Comparison of ENCODE assay signal across 10 cellular contexts in the genomic region with DNA sequence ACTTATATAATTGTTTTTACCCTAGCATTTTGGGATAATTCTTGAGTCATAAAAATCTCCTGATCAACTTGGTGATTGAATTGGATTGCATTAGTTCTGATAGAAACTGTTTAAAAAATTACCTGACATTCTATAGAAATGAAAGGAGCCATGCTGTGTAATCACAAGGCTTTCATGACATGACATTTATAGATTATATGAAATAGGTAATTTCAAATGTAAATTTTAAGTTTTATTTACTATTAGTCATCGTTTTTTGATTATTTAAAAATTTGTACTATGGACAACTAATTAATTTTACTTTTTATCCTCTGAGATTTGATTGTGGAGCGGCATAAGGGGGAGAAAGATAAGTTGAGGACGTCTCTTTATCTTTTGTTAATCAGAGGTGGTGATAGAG. TPM values are rescaled to one million over a fixed set of nuclear protein-coding genes. Genes with fewer than 3 reads are reported as not detected.
DNase-seq lines count a peak whose midpoint lies in the region; ATAC-seq and TF ChIP-seq lines count a peak whose summit lies in the region.
"Had no signal": no experiment of that assay in that cellular context is flagged by ENCODE, and none has a peak within 500 bp of the region (broad histone marks: within the 10 kb centered on the region; RNA-seq: fewer than 3 reads in every experiment).

No MANE protein-coding gene starts in this region.

- H3K27me3 ChIP-seq in GM23338 (ENCODE audit: insufficient read depth): no peaks in the 10 kb centered on the region

- no peaks in the 10 kb centered on the region for H3K9me3 Mint-ChIP-seq in HFFc6
- H3K9me3 Mint-ChIP-seq in activated CD8-positive, alpha-beta T cell treated with anti-CD3 and anti-CD28 coated beads for 36 hours: peaks cover 4% of the 10 kb centered on the region
- no peaks in the 10 kb centered on the region for H3K9me3 Mint-ChIP-seq in GM23338
- H3K9me3 Mint-ChIP-seq: dendritic cell treated with granulocyte-macrophage colony-stimulating factor and Interleukin-4, amounts not matched to agents 40 ng/mL and 50 ng/mL, for 4 days had no signal

- POLR2A ChIA-PET in activated CD8-positive, alpha-beta T cell treated with anti-CD3 and anti-CD28 coated beads for 36 hours (lab: Charles Lee): interaction anchor here (1.0 to 19.7 kb wide), 5 partner anchors 8 to 78 kb away, joined by 4 to 642 read pairs (median 6); a partner anchor contains a TSS

- peaks cover 12% of the 10 kb centered on the region for H4K20me1 ChIP-seq in GM23338 (replicated peaks; ENCODE audit: insufficient read depth)

- H3K4me3 Mint-ChIP-seq in HFFc6 (no peak overlapping the region), GM23338 (no peak overlapping the region)
- H3K4me3 Mint-ChIP-seq in activated CD8-positive, alpha-beta T cell treated with anti-CD3 and anti-CD28 coated beads for 36 hours: peak overlapping the region; percentile 99
- H3K4me3 Mint-ChIP-seq: dendritic cell treated with granulocyte-macrophage colony-stimulating factor and Interleukin-4, amounts not matched to agents 40 ng/mL and 50 ng/mL, for 4 days had no signal

- peaks cover 81% of the 10 kb centered on the region for H3K36me3 Mint-ChIP-seq in HFFc6 (ENCODE audit: low read depth)
- H3K36me3 Mint-ChIP-seq in activated CD8-positive, alpha-beta T cell treated with anti-CD3 and anti-CD28 coated beads for 36 hours (ENCODE audit: low read depth): peaks cover 83% of the 10 kb centered on the region
- peaks cover 94% of the 10 kb centered on the region for H3K36me3 Mint-ChIP-seq in GM23338 (ENCODE audit: low read depth)

- no peak overlapping the region for H3K4me2 ChIP-seq in GM23338

- peaks cover 9% of the 10 kb centered on the region; the same call in 1 of the 2 replicates for H3K4me1 ChIP-seq in GM23338 (ENCODE audit: insufficient read depth)

- peak overlapping the region; percentile 26 for H3K4me3 ChIP-seq in fibroblast of the aortic adventitia (ENCODE audit: low read depth, low read length)
- H3K4me3 ChIP-seq in skin epidermis: peak overlapping the region in 2 of 7 experiments; percentile 11 to 85
- no peak overlapping the region for H3K4me3 ChIP-seq in GM23338

- peaks cover 39% of the 10 kb centered on the region for H3K36me3 ChIP-seq in GM23338 (ENCODE audit: insufficient read depth)

- TF ChIP-seq CTCF in HFFc6 (IDR thresholded peaks at IDR 0.05): no peak
- no peak for TF ChIP-seq CTCF in activated CD8-positive, alpha-beta T cell treated with anti-CD3 and anti-CD28 coated beads for 36 hours (IDR thresholded peaks at IDR 0.05)
- no peak for TF ChIP-seq CTCF in fibroblast of the aortic adventitia (IDR thresholded peaks at IDR 0.05; ENCODE audit: insufficient read depth, low read length)
- TF ChIP-seq CTCF in GM23338 (conservative IDR thresholded peaks at IDR 0.05; ENCODE audit: low read depth in 2 of 2): no peak

- no peak for ATAC-seq in activated CD8-positive, alpha-beta T cell treated with anti-CD3 and anti-CD28 coated beads for 36 hours
- ATAC-seq in GM21717 (IDR thresholded peaks at IDR 0.05; ENCODE audit: unreplicated experiment) (no peak), GM23338 (no peak)

- DNase-seq in HFFc6: no peak
- DNase-seq in activated CD8-positive, alpha-beta T cell treated with anti-CD3 and anti-CD28 coated beads for 36 hours: no peak
- no peak for DNase-seq in fibroblast of the aortic adventitia (ENCODE audit: low read depth)
- no peak for DNase-seq in Kasumi-1 (lab: John Stamatoyannopoulos, UW)
- DNase-seq in GM23338 (ENCODE audit: low spot score): no peak
- DNase-seq: activated CD4-positive, alpha-beta T cell treated with anti-CD3 and anti-CD28 coated beads, Interleukin-2, amount 50 U/mL, for 48 hours; stimulated activated CD4-positive, alpha-beta T cell treated with anti-CD3 and anti-CD28 coated beads, Interleukin-1b, Interleukin-23, amount 100 ng/mL, for 48 hours had no signal

- H3K27ac ChIP-seq in skin epidermis (peak overlapping the region in 14 of 21 experiments; percentile 4 to 100 (median 60)), GM23338 (ENCODE audit: low read depth) (no peak overlapping the region)

- CTCF ChIA-PET in activated CD8-positive, alpha-beta T cell treated with anti-CD3 and anti-CD28 coated beads for 36 hours (lab: Charles Lee): interaction anchor here (0.6 to 3.6 kb wide), 3 partner anchors 12 to 76 kb away, joined by 3 to 24 read pairs (median 11); a partner anchor contains a TSS

- H3K9me2 ChIP-seq in GM23338 (ENCODE audit: insufficient read depth): no peaks in the 10 kb centered on the region

- H2AFZ ChIP-seq in GM23338: no peak overlapping the region

- intact Hi-C loops in activated CD8-positive, alpha-beta T cell treated with anti-CD3 and anti-CD28 coated beads for 36 hours (cut with micrococcal nuclease): no loop called here

- H3K4me1 Mint-ChIP-seq in HFFc6 (ENCODE audit: low read depth) (peaks cover 40% of the 10 kb centered on the region), GM23338 (peaks cover 24% of the 10 kb centered on the region)
- peaks cover 49% of the 10 kb centered on the region for H3K4me1 Mint-ChIP-seq in activated CD8-positive, alpha-beta T cell treated with anti-CD3 and anti-CD28 coated beads for 36 hours (ENCODE audit: low read depth)

- H3K27me3 Mint-ChIP-seq in HFFc6 (ENCODE audit: insufficient read depth): peaks cover 10% of the 10 kb centered on the region
- H3K27me3 Mint-ChIP-seq in activated CD8-positive, alpha-beta T cell treated with anti-CD3 and anti-CD28 coated beads for 36 hours: no peaks in the 10 kb centered on the region
- peaks cover 18% of the 10 kb centered on the region for H3K27me3 Mint-ChIP-seq in GM23338 (ENCODE audit: insufficient read depth, low read depth, poor library complexity)
- H3K27me3 Mint-ChIP-seq: dendritic cell treated with granulocyte-macrophage colony-stimulating factor and Interleukin-4, amounts not matched to agents 40 ng/mL and 50 ng/mL, for 4 days had no signal

- peaks cover 99% of the 10 kb centered on the region for H3K79me2 ChIP-seq in GM23338 (replicated peaks; ENCODE audit: insufficient read depth)

- no peaks in the 10 kb centered on the region for H3F3A ChIP-seq in GM23338 (replicated peaks; ENCODE audit: low read depth)

- H3K27ac Mint-ChIP-seq in HFFc6: 0 out of 2 replicates have a peak overlapping the region, but pooled peaks have one; percentile 11
- H3K27ac Mint-ChIP-seq in activated CD8-positive, alpha-beta T cell treated with anti-CD3 and anti-CD28 coated beads for 36 hours: peak overlapping the region; percentile 87
- no peak overlapping the region for H3K27ac Mint-ChIP-seq in GM23338
- H3K27ac Mint-ChIP-seq: dendritic cell treated with granulocyte-macrophage colony-stimulating factor and Interleukin-4, amounts not matched to agents 40 ng/mL and 50 ng/mL, for 4 days had no signal

TF ChIP-seq in GM23338, 12 proteins besides CTCF, POLR2A, EP300 and RAD21 (continues in another document):
- TF ChIP-seq, protein P1, sequence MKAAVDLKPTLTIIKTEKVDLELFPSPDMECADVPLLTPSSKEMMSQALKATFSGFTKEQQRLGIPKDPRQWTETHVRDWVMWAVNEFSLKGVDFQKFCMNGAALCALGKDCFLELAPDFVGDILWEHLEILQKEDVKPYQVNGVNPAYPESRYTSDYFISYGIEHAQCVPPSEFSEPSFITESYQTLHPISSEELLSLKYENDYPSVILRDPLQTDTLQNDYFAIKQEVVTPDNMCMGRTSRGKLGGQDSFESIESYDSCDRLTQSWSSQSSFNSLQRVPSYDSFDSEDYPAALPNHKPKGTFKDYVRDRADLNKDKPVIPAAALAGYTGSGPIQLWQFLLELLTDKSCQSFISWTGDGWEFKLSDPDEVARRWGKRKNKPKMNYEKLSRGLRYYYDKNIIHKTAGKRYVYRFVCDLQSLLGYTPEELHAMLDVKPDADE (IDR thresholded peaks at IDR 0.05): no peak
- no peak for TF ChIP-seq CREB1 (CRISPR knock-in tag; IDR thresholded peaks at IDR 0.05; ENCODE audit: low read depth)
- no peak for TF ChIP-seq POLR2AphosphoS5 (IDR thresholded peaks at IDR 0.05; ENCODE audit: low read depth)
- no peak for TF ChIP-seq STAT1 (IDR thresholded peaks at IDR 0.05; ENCODE audit: unreplicated experiment)
- TF ChIP-seq ZNF331 (CRISPR knock-in tag; IDR thresholded peaks at IDR 0.05; ENCODE audit: low read depth): no peak
- TF ChIP-seq JUNB (IDR thresholded peaks at IDR 0.05; ENCODE audit: unreplicated experiment): no peak

RNA-seq across cellular contexts. Expression of a gene that starts 12.3 kb away (rescaled TPM):
- 10 to 100 TPM; 47.5 to 65.3 (median 57.2) TPM for total RNA-seq in HFFc6 (2021; fragmentation: NEBNext Ultra II Directional; extraction: Animal tissue kit (Norgen Biotek cat#: 25700))
- 100 to 1,000 TPM; 124 to 138 TPM for total RNA-seq in activated CD8-positive, alpha-beta T cell treated with anti-CD3 and anti-CD28 coated beads for 36 hours
- 83.7 and 253 TPM in 2 replicates for total RNA-seq in fibroblast of the aortic adventitia (ENCODE audit: low replicate concordance)
- total RNA-seq in GM23338 (2014; rRNA removed; shearing (Covaris generic)): 108 and 119 TPM in 2 replicates
- 112 and 130 TPM in 2 replicates for polyA plus RNA-seq in GM23338 (2016; fragmentation: Nextera tagmentation; extraction: Ambion mirVana)
